ENCODE assay signal across 1 cellular context in the genomic region with DNA sequence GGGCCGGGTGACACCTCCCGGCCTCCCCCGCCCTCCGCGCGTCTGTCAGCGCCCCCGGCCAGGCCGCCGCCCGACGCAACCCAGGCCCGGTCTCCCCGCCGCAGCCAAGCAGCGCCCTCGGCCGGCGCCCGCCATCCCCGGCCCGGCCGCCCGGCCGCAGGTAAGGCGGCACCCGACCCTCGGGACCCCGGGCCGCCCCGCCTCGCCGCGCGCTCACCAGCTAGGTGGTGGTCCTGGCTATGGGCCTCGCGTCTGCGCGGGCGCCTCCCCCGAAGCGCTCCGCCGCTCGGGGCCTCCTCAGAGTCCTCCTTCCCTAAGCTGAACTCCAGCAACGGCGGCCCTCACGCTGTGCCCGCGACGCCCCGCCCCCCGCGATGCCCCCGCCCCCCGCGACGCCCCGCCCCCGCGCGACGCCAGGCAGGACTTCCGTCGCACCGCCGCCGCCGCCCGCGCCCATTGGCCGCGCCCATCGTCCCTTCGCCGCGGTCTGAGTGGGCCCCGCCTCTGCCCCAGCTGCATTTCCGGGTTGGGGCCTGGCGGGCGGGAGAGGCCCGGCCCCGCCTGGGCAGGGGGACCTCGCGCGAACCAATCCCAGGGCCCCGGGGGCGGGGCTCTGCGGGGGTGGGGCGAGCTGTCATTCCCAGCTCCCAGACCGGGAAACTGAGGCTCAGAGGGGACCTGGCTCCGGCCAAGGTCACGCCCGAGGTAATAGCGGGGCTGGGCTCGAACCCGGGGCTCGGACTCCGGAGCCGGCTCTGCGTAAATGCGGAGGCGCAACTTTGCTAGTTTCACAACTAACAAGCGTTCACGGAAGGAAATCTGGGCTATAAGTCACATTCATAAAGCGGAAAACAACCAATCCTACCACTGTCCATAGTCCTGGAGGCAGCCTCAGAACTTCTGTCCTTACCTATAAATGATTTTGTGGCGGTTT.
TF ChIP-seq lines count a peak whose summit lies in the region.

No MANE protein-coding gene starts in this region.

TF ChIP-seq in HepG2, 621 proteins besides CTCF, POLR2A, EP300 and RAD21 (continued from another document and continues in another):
- TF ChIP-seq, protein P1, sequence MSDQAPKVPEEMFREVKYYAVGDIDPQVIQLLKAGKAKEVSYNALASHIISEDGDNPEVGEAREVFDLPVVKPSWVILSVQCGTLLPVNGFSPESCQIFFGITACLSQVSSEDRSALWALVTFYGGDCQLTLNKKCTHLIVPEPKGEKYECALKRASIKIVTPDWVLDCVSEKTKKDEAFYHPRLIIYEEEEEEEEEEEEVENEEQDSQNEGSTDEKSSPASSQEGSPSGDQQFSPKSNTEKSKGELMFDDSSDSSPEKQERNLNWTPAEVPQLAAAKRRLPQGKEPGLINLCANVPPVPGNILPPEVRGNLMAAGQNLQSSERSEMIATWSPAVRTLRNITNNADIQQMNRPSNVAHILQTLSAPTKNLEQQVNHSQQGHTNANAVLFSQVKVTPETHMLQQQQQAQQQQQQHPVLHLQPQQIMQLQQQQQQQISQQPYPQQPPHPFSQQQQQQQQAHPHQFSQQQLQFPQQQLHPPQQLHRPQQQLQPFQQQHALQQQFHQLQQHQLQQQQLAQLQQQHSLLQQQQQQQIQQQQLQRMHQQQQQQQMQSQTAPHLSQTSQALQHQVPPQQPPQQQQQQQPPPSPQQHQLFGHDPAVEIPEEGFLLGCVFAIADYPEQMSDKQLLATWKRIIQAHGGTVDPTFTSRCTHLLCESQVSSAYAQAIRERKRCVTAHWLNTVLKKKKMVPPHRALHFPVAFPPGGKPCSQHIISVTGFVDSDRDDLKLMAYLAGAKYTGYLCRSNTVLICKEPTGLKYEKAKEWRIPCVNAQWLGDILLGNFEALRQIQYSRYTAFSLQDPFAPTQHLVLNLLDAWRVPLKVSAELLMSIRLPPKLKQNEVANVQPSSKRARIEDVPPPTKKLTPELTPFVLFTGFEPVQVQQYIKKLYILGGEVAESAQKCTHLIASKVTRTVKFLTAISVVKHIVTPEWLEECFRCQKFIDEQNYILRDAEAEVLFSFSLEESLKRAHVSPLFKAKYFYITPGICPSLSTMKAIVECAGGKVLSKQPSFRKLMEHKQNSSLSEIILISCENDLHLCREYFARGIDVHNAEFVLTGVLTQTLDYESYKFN (CRISPR knock-in tag; conservative IDR thresholded peaks at IDR 0.05): no peak
- TF ChIP-seq ZNF331 (CRISPR knock-in tag; IDR thresholded peaks at IDR 0.05): no peak
- no peak for TF ChIP-seq ZNF768 (CRISPR knock-in tag; IDR thresholded peaks at IDR 0.05)
- TF ChIP-seq, protein P2, sequence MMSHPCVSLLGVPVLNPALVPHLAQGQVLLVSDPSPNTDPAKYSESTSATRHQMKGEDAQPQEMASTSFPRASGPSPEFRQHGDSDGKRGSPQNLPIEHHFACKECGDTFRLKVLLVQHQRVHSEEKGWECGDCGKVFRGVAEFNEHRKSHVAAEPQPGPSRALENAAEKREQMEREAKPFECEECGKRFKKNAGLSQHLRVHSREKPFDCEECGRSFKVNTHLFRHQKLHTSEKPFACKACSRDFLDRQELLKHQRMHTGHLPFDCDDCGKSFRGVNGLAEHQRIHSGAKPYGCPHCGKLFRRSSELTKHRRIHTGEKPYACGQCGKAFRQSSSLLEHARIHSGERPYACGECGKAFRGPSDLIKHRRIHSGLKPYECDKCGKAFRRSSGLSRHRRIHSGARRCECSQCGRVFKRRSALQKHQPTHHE (CRISPR knock-in tag; IDR thresholded peaks at IDR 0.05; ENCODE audit: borderline replicate concordance): no peak
- TF ChIP-seq ZNF883 (CRISPR knock-in tag; IDR thresholded peaks at IDR 0.05; ENCODE audit: not compliant biosample characterization): no peak
- TF ChIP-seq, protein P3, sequence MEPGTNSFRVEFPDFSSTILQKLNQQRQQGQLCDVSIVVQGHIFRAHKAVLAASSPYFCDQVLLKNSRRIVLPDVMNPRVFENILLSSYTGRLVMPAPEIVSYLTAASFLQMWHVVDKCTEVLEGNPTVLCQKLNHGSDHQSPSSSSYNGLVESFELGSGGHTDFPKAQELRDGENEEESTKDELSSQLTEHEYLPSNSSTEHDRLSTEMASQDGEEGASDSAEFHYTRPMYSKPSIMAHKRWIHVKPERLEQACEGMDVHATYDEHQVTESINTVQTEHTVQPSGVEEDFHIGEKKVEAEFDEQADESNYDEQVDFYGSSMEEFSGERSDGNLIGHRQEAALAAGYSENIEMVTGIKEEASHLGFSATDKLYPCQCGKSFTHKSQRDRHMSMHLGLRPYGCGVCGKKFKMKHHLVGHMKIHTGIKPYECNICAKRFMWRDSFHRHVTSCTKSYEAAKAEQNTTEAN (CRISPR knock-in tag; conservative IDR thresholded peaks at IDR 0.05): no peak
- TF ChIP-seq NFYC (CRISPR knock-in tag; IDR thresholded peaks at IDR 0.05): peak; percentile 80
- no peak for TF ChIP-seq SIX1 (CRISPR knock-in tag; IDR thresholded peaks at IDR 0.05; ENCODE audit: borderline replicate concordance)
- no peak for TF ChIP-seq KDM6A (CRISPR knock-in tag; IDR thresholded peaks at IDR 0.05; ENCODE audit: low read depth)
- TF ChIP-seq ESRRA (CRISPR knock-in tag; IDR thresholded peaks at IDR 0.05; ENCODE audit: low read depth): peak; percentile 80; the same call in 1 of the 2 replicates
- TF ChIP-seq SP5 (CRISPR knock-in tag; IDR thresholded peaks at IDR 0.05; ENCODE audit: borderline replicate concordance, low read depth): 0 out of 2 replicates have a peak, but pooled peaks have one; percentile 37
- TF ChIP-seq ZNF501 (CRISPR knock-in tag; IDR thresholded peaks at IDR 0.05): no peak
- TF ChIP-seq ZNF260 (CRISPR knock-in tag; IDR thresholded peaks at IDR 0.05; ENCODE audit: borderline replicate concordance, low read depth): no peak
- no peak for TF ChIP-seq ZNF549 (CRISPR knock-in tag; IDR thresholded peaks at IDR 0.05)
- no peak for TF ChIP-seq RORA (CRISPR knock-in tag; IDR thresholded peaks at IDR 0.05)
- no peak for TF ChIP-seq BHLHE40 (IDR thresholded peaks at IDR 0.05; ENCODE audit: low read length)
- TF ChIP-seq ZNF709 (CRISPR knock-in tag; IDR thresholded peaks at IDR 0.05): no peak
- TF ChIP-seq, protein P4, sequence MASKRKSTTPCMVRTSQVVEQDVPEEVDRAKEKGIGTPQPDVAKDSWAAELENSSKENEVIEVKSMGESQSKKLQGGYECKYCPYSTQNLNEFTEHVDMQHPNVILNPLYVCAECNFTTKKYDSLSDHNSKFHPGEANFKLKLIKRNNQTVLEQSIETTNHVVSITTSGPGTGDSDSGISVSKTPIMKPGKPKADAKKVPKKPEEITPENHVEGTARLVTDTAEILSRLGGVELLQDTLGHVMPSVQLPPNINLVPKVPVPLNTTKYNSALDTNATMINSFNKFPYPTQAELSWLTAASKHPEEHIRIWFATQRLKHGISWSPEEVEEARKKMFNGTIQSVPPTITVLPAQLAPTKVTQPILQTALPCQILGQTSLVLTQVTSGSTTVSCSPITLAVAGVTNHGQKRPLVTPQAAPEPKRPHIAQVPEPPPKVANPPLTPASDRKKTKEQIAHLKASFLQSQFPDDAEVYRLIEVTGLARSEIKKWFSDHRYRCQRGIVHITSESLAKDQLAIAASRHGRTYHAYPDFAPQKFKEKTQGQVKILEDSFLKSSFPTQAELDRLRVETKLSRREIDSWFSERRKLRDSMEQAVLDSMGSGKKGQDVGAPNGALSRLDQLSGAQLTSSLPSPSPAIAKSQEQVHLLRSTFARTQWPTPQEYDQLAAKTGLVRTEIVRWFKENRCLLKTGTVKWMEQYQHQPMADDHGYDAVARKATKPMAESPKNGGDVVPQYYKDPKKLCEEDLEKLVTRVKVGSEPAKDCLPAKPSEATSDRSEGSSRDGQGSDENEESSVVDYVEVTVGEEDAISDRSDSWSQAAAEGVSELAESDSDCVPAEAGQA (IDR thresholded peaks at IDR 0.05; ENCODE audit: low read depth): no peak
- TF ChIP-seq, protein P4 (CRISPR knock-in tag; IDR thresholded peaks at IDR 0.05; ENCODE audit: borderline replicate concordance): no peak
- peak; percentile 87 for TF ChIP-seq SP4 (CRISPR knock-in tag; IDR thresholded peaks at IDR 0.05)
- TF ChIP-seq HOXD1 (CRISPR knock-in tag; IDR thresholded peaks at IDR 0.05): no peak
- no peak for TF ChIP-seq ZBTB3 (CRISPR knock-in tag; IDR thresholded peaks at IDR 0.05; ENCODE audit: borderline replicate concordance, low read depth)
- TF ChIP-seq ZNF282 (IDR thresholded peaks at IDR 0.05; ENCODE audit: partially characterized antibody): no peak
- TF ChIP-seq, protein P5, sequence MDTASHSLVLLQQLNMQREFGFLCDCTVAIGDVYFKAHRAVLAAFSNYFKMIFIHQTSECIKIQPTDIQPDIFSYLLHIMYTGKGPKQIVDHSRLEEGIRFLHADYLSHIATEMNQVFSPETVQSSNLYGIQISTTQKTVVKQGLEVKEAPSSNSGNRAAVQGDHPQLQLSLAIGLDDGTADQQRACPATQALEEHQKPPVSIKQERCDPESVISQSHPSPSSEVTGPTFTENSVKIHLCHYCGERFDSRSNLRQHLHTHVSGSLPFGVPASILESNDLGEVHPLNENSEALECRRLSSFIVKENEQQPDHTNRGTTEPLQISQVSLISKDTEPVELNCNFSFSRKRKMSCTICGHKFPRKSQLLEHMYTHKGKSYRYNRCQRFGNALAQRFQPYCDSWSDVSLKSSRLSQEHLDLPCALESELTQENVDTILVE (CRISPR knock-in tag; IDR thresholded peaks at IDR 0.05): no peak; the same call in 1 of the 2 replicates
- TF ChIP-seq, protein P6, sequence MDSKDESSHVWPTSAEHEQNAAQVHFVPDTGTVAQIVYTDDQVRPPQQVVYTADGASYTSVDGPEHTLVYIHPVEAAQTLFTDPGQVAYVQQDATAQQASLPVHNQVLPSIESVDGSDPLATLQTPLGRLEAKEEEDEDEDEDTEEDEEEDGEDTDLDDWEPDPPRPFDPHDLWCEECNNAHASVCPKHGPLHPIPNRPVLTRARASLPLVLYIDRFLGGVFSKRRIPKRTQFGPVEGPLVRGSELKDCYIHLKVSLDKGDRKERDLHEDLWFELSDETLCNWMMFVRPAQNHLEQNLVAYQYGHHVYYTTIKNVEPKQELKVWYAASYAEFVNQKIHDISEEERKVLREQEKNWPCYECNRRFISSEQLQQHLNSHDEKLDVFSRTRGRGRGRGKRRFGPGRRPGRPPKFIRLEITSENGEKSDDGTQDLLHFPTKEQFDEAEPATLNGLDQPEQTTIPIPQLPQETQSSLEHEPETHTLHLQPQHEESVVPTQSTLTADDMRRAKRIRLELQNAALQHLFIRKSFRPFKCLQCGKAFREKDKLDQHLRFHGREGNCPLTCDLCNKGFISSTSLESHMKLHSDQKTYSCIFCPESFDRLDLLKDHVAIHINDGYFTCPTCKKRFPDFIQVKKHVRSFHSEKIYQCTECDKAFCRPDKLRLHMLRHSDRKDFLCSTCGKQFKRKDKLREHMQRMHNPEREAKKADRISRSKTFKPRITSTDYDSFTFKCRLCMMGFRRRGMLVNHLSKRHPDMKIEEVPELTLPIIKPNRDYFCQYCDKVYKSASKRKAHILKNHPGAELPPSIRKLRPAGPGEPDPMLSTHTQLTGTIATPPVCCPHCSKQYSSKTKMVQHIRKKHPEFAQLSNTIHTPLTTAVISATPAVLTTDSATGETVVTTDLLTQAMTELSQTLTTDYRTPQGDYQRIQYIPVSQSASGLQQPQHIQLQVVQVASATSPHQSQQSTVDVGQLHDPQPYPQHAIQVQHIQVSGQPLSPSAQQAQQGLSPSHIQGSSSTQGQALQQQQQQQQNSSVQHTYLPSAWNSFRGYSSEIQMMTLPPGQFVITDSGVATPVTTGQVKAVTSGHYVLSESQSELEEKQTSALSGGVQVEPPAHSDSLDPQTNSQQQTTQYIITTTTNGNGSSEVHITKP (CRISPR knock-in tag; IDR thresholded peaks at IDR 0.05; ENCODE audit: low read depth): no peak
- TF ChIP-seq LCORL (IDR thresholded peaks at IDR 0.05): no peak
- peak; percentile 24; the same call in 1 of the 2 replicates for TF ChIP-seq LCORL (CRISPR knock-in tag; IDR thresholded peaks at IDR 0.05)
- TF ChIP-seq, protein P7, sequence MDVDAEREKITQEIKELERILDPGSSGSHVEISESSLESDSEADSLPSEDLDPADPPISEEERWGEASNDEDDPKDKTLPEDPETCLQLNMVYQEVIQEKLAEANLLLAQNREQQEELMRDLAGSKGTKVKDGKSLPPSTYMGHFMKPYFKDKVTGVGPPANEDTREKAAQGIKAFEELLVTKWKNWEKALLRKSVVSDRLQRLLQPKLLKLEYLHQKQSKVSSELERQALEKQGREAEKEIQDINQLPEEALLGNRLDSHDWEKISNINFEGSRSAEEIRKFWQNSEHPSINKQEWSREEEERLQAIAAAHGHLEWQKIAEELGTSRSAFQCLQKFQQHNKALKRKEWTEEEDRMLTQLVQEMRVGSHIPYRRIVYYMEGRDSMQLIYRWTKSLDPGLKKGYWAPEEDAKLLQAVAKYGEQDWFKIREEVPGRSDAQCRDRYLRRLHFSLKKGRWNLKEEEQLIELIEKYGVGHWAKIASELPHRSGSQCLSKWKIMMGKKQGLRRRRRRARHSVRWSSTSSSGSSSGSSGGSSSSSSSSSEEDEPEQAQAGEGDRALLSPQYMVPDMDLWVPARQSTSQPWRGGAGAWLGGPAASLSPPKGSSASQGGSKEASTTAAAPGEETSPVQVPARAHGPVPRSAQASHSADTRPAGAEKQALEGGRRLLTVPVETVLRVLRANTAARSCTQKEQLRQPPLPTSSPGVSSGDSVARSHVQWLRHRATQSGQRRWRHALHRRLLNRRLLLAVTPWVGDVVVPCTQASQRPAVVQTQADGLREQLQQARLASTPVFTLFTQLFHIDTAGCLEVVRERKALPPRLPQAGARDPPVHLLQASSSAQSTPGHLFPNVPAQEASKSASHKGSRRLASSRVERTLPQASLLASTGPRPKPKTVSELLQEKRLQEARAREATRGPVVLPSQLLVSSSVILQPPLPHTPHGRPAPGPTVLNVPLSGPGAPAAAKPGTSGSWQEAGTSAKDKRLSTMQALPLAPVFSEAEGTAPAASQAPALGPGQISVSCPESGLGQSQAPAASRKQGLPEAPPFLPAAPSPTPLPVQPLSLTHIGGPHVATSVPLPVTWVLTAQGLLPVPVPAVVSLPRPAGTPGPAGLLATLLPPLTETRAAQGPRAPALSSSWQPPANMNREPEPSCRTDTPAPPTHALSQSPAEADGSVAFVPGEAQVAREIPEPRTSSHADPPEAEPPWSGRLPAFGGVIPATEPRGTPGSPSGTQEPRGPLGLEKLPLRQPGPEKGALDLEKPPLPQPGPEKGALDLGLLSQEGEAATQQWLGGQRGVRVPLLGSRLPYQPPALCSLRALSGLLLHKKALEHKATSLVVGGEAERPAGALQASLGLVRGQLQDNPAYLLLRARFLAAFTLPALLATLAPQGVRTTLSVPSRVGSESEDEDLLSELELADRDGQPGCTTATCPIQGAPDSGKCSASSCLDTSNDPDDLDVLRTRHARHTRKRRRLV (CRISPR knock-in tag; IDR thresholded peaks at IDR 0.05): no peak
- no peak for TF ChIP-seq ZNF136 (CRISPR knock-in tag; IDR thresholded peaks at IDR 0.05; ENCODE audit: low read depth)
